In the genomic region with DNA sequence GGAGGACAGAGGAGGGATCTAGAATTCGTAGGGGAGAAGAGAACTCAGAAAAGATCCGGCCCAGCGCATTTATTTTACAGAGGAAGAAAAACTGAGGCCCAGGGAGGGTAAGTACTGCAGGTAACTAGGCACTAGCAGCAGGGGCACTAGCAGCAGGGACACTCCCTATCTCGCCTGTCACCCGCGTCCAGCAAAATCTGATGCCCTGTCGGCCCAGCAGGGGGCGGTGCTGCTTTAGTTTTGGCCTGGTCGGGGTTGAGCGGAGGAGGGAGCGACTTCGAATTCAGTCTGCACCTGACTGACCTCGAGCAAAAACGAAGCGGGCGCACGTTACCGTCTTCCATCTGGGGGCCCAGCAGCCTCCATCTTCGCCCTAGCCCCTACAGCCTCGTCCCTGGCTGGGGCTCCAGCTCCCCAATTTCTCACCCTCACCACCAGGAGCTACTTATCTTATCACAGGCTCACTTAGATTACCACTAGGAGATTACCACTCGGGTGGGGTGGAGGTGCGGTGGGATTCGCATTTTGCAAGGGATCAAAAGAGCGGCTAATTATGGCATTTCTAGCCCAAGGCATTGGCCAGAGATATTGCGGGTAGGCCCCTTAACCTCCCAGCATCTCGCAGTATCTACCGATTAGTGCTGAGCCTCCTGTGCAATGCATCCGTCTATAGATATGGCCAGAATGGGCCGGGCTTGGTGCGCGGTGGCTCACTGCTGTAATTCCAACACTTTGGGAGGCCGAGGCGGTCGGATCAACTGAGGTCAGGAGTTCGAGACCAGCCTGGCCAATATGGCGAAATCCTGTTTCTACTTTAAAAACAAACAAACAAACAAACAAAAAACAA, we compare ENCODE assay signal across 8 cellular contexts. TPM values are rescaled to one million over a fixed set of nuclear protein-coding genes. Genes with fewer than 3 reads are reported as not detected.
DNase-seq lines count a peak whose midpoint lies in the region; ATAC-seq, FAIRE-seq and TF ChIP-seq lines count a peak whose summit lies in the region.

No MANE protein-coding gene starts in this region.

- TF ChIP-seq POLR2A in H54 (IDR thresholded peaks at IDR 0.05; ENCODE audit: low read depth, low read length) = no peak

- H3K36me3 ChIP-seq in DOHH2 (ENCODE audit: control insufficient read depth, low read length) = no peaks in the 10 kb centered on the region

- H4K20me1 ChIP-seq in DOHH2 (ENCODE audit: control insufficient read depth, insufficient read depth, low read depth, low read length) = no peaks in the 10 kb centered on the region

- peak; percentile 95 for DNase-seq in H54 (ENCODE audit: insufficient read length, low spot score)
- peak; percentile 93 for DNase-seq in LoVo (ENCODE audit: low spot score)
- peak; percentile 91 for DNase-seq in RWPE1 (ENCODE audit: low spot score)
- peak; percentile 84 for DNase-seq in activated effector memory CD4-positive, alpha-beta T cell treated with Interleukin-2 at 50 U/mL for 16 hours
- DNase-seq in fibroblast of villous mesenchyme (ENCODE audit: low read depth) = peak; percentile 73
- peak; percentile 95 for DNase-seq in nephron progenitor cell
- DNase-seq in stimulated activated naive CD8-positive, alpha-beta T cell treated with anti-CD3 and anti-CD28 coated beads, Interleukin-15, Interleukin-2, amounts not matched to agents 100 U/mL and 50 U/mL, for 24 hours = peak; percentile 95

- POLR2A ChIA-PET in RWPE1 (lab: Yijun Ruan, JAX; ENCODE audit: low non-redundant PET) = no interaction called here

- H3K4me3 ChIP-seq in DOHH2 (ENCODE audit: low read length) (peak overlapping the region; percentile 70), fibroblast of villous mesenchyme (ENCODE audit: low read depth, low read length) (peak overlapping the region; percentile 42)

- H3K79me2 ChIP-seq in DOHH2 (ENCODE audit: control insufficient read depth, low read length) = no peaks in the 10 kb centered on the region

- TF ChIP-seq CTCF in DOHH2 (IDR thresholded peaks at IDR 0.05; ENCODE audit: low read depth, low read length, poor library complexity, severe bottlenecking) (peak; percentile 92), RWPE1 (conservative IDR thresholded peaks at IDR 0.05; ENCODE audit: low read depth) (peak; percentile 78), fibroblast of villous mesenchyme (IDR thresholded peaks at IDR 0.05; ENCODE audit: insufficient read depth, low read depth, low read length) (peak; percentile 81), nephron progenitor cell (IDR thresholded peaks at IDR 0.05) (peak; percentile 87)

- no peaks in the 10 kb centered on the region for H3K9me3 ChIP-seq in DOHH2 (ENCODE audit: control insufficient read depth, insufficient read depth, low read length)

- H3K27me3 Mint-ChIP-seq in nephron progenitor cell (ENCODE audit: low read depth, poor library complexity) = peaks cover 10% of the 10 kb centered on the region

- peaks cover 9% of the 10 kb centered on the region for H3K4me1 Mint-ChIP-seq in nephron progenitor cell

- no peaks in the 10 kb centered on the region for H3K9me3 Mint-ChIP-seq in nephron progenitor cell

- no peak overlapping the region for H3K27ac Mint-ChIP-seq in nephron progenitor cell

- H3K27ac ChIP-seq in DOHH2 (ENCODE audit: low read depth, low read length) (no peak overlapping the region), RWPE1 (no peak overlapping the region)

- CTCF ChIA-PET in RWPE1 (lab: Yijun Ruan, JAX) = interaction anchor here (0.6 to 0.7 kb wide), 4 partner anchors 20 to 372 kb away, joined by 3 to 4 read pairs (median 3); no protein-coding TSS in a partner anchor

- H3K4me2 ChIP-seq in DOHH2 (ENCODE audit: low read length) = peak overlapping the region; percentile 84

- H3K9me2 ChIP-seq in DOHH2 (replicated peaks; ENCODE audit: control insufficient read depth, low read length) = no peaks in the 10 kb centered on the region

- H3K4me1 ChIP-seq in DOHH2 (ENCODE audit: control insufficient read depth, low read length) = peaks cover 17% of the 10 kb centered on the region

- peak; percentile 81 for ATAC-seq in stimulated activated naive CD8-positive, alpha-beta T cell treated with anti-CD3 and anti-CD28 coated beads, Interleukin-15, Interleukin-2, amounts not matched to agents 100 U/mL and 50 U/mL, for 24 hours

- no peak for FAIRE-seq in H54 (lab: Jason Lieb, UNC)

- no peaks in the 10 kb centered on the region for H3F3A ChIP-seq in DOHH2 (ENCODE audit: control insufficient read depth, insufficient read depth)

- H3K27me3 ChIP-seq in DOHH2 (ENCODE audit: control insufficient read depth, low read length) = peaks cover 14% of the 10 kb centered on the region

- no peaks in the 10 kb centered on the region for H3K36me3 Mint-ChIP-seq in nephron progenitor cell (ENCODE audit: low read depth)

- peak overlapping the region; percentile 90 for H3K4me3 Mint-ChIP-seq in nephron progenitor cell

RNA-seq across cellular contexts. Expression of a gene that starts 17.8 kb away (rescaled TPM):
- not detected in 2 replicates for total RNA-seq in fibroblast of villous mesenchyme

RNA-seq across cellular contexts. Expression of a gene that starts 53.1 kb away (rescaled TPM):
- not detected in 2 replicates for total RNA-seq in fibroblast of villous mesenchyme
